Comparison of ENCODE assay signal across 9 cellular contexts in the genomic region with DNA sequence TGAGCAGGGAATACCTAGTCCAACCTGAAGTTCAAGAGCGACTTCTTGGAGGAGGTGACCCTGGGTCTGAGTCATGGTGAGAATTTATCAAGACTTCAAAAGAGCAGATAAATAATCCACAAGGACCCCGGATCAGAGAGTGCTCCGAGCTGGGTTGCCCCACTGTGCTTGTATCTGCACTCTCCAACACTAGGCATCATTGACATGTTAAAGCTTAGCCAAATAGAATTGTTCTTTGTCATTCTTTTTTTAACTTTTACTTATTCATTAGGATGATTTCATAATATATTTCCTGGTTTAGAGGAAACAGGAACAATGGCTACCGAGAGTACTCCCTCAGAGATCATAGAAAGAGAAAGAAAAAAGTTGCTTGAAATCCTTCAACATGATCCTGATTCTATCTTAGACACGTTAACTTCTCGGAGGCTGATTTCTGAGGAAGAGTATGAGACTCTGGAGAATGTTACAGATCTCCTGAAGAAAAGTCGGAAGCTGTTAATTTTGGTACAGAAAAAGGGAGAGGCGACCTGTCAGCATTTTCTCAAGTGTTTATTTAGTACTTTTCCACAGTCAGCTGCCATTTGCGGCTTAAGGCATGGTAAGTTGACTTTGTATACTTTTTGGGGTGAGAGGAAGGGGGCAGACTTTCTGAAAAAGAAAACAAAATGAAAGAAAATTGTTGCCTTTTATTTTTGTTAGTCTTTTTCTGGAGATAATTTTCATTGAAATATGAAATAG. TPM values are rescaled to one million over a fixed set of nuclear protein-coding genes. Genes with fewer than 3 reads are reported as not detected.
DNase-seq lines count a peak whose midpoint lies in the region; ATAC-seq and TF ChIP-seq lines count a peak whose summit lies in the region.
"Had no signal": no experiment of that assay in that cellular context is flagged by ENCODE, and none has a peak within 500 bp of the region (broad histone marks: within the 10 kb centered on the region; RNA-seq: fewer than 3 reads in every experiment).

Gene CARD6 (plus strand): TSS at position 300 of the 738 bp plus-strand sequence. CDS start 16 bp downstream, at position 316.

- no peaks in the 10 kb centered on the region for H3K9me2 ChIP-seq in PC-3 (replicated peaks; ENCODE audit: low read length)

- H3K9ac ChIP-seq in PC-3 (ENCODE audit: low read length) (peak within 1 kb of the TSS; percentile 56), mucosa of stomach (ENCODE audit: low read length) (peak within 1 kb of the TSS; percentile 97)

- DNase-seq in HFFc6 (no peak), PC-3 (peak; percentile 35), NCI-H524 (lab: John Stamatoyannopoulos, UW) (no peak), anterior cingulate cortex (lab: John Stamatoyannopoulos, UW) (no peak), head of caudate nucleus (no peak)
- no peak for DNase-seq in effector memory CD4-positive, alpha-beta T cell

- H3K9me3 ChIP-seq in PC-3 (ENCODE audit: low read length) (no peaks in the 10 kb centered on the region), mucosa of stomach (ENCODE audit: control insufficient read depth, low read length) (no peaks in the 10 kb centered on the region)
- no peaks in the 10 kb centered on the region for H3K9me3 ChIP-seq in effector memory CD4-positive, alpha-beta T cell (ENCODE audit: control insufficient read depth, low read length)

- peaks cover 31% of the 10 kb centered on the region for H3K4me1 Mint-ChIP-seq in HFFc6 (ENCODE audit: low read depth)

- peak within 1 kb of the TSS; percentile 92 for H2AFZ ChIP-seq in PC-3 (ENCODE audit: low read length)

- peak within 1 kb of the TSS; percentile 39 for H3K27ac ChIP-seq in PC-3 (ENCODE audit: low read length)
- no peak within 1 kb of the TSS for H3K27ac ChIP-seq in effector memory CD4-positive, alpha-beta T cell (ENCODE audit: insufficient read depth, low read length, poor library complexity, severe bottlenecking)
- H3K27ac ChIP-seq: VCaP had no signal

- POLR2A ChIA-PET in PC-3 (lab: Charles Lee; ENCODE audit: unreplicated experiment): interaction anchor here (0.7 kb wide), 1 partner anchor 377 kb away, joined by 6 read pairs; no protein-coding TSS in a partner anchor

- peaks cover 3% of the 10 kb centered on the region; the same call in 1 of the 2 replicates for H3K36me3 Mint-ChIP-seq in HFFc6 (ENCODE audit: low read depth)

- CTCF ChIA-PET in PC-3 (lab: Charles Lee): interaction anchor here (0.6 to 0.7 kb wide), 3 partner anchors 9 to 438 kb away, joined by 3 to 4 read pairs (median 3); no protein-coding TSS in a partner anchor

- peak within 1 kb of the TSS; percentile 89 for H3K27ac Mint-ChIP-seq in HFFc6

- intact Hi-C loops in PC-3 (cut with micrococcal nuclease): no loop called here
- intact Hi-C loops in head of caudate nucleus (cut with DNase I): no loop called here

- H3K4me3 Mint-ChIP-seq in HFFc6: peak within 1 kb of the TSS; percentile 85

- peak within 1 kb of the TSS; percentile 58 for H3K4me3 ChIP-seq in PC-3 (ENCODE audit: low read length)
- H3K4me3 ChIP-seq in effector memory CD4-positive, alpha-beta T cell (ENCODE audit: insufficient read depth, low read depth, low read length, poor library complexity, severe bottlenecking): peak within 1 kb of the TSS; percentile 53
- H3K4me3 ChIP-seq in mucosa of stomach (ENCODE audit: low read length): peak within 1 kb of the TSS; percentile 91

- no peaks in the 10 kb centered on the region for H4K20me1 ChIP-seq in PC-3 (ENCODE audit: low read length)

- TSS peak; percentile 82 for BruUV-seq in PC-3 (replicated peaks; lab: Mats Ljungman, UMichigan)

- peaks cover 4% of the 10 kb centered on the region for H3K27me3 Mint-ChIP-seq in HFFc6 (ENCODE audit: insufficient read depth)

- H3K27me3 ChIP-seq in PC-3 (ENCODE audit: low read length) (no peaks in the 10 kb centered on the region), mucosa of stomach (ENCODE audit: control insufficient read depth, insufficient read depth, low read length) (no peaks in the 10 kb centered on the region)
- H3K27me3 ChIP-seq in effector memory CD4-positive, alpha-beta T cell (replicated peaks; ENCODE audit: control insufficient read depth, insufficient read depth, low read length, poor library complexity, severe bottlenecking): no peaks in the 10 kb centered on the region

- H3K4me2 ChIP-seq in PC-3 (ENCODE audit: low read length): peak within 1 kb of the TSS; percentile 75

- H3K4me1 ChIP-seq in PC-3 (ENCODE audit: insufficient read depth, low read length) (peaks cover 26% of the 10 kb centered on the region), mucosa of stomach (ENCODE audit: control insufficient read depth, insufficient read depth, low read length) (peaks cover 18% of the 10 kb centered on the region)
- peaks cover 6% of the 10 kb centered on the region for H3K4me1 ChIP-seq in effector memory CD4-positive, alpha-beta T cell (ENCODE audit: control insufficient read depth, insufficient read depth, low read length, poor library complexity, severe bottlenecking)

- no peaks in the 10 kb centered on the region for H3K36me3 ChIP-seq in PC-3 (ENCODE audit: low read depth, low read length)
- no peaks in the 10 kb centered on the region for H3K36me3 ChIP-seq in effector memory CD4-positive, alpha-beta T cell (ENCODE audit: control insufficient read depth, insufficient read depth, low read length)
- H3K36me3 ChIP-seq in mucosa of stomach (ENCODE audit: control insufficient read depth, insufficient read depth, low read length): no peaks in the 10 kb centered on the region

- TF ChIP-seq CTCF in GM12872 (IDR thresholded peaks at IDR 0.05; ENCODE audit: insufficient read depth, low read depth, low read length): 0 out of 3 replicates have a peak, but pooled peaks have one; percentile 12
- TF ChIP-seq CTCF in HFFc6 (IDR thresholded peaks at IDR 0.05): peak; percentile 38; the same call in 1 of the 2 replicates
- peak; percentile 43; the same call in 1 of the 2 replicates for TF ChIP-seq CTCF in PC-3 (conservative IDR thresholded peaks at IDR 0.05; ENCODE audit: low read depth, low read length)

- peaks cover 6% of the 10 kb centered on the region for H3F3A ChIP-seq in PC-3 (ENCODE audit: low read length, unreplicated experiment)

- ATAC-seq in PC-3: no peak; the same call in 1 of the 2 replicates

- no peaks in the 10 kb centered on the region for H3K9me3 Mint-ChIP-seq in HFFc6

- no peaks in the 10 kb centered on the region for H3K79me2 ChIP-seq in PC-3 (ENCODE audit: low read length)

RNA-seq across cellular contexts. Expression of gene CARD6, which starts in this region (rescaled TPM):
- 1 to 10 TPM; 1.4 to 3.7 (median 3.4) TPM for total RNA-seq in HFFc6 (2021; fragmentation: NEBNext Ultra II Directional; extraction: Animal tissue kit (Norgen Biotek cat#: 25700))
- 1.3 and 2.4 TPM in 2 replicates for total RNA-seq in PC-3 (2014; rRNA removed)
